9 cellular contexts compared by ENCODE assay signal in the genomic region with DNA sequence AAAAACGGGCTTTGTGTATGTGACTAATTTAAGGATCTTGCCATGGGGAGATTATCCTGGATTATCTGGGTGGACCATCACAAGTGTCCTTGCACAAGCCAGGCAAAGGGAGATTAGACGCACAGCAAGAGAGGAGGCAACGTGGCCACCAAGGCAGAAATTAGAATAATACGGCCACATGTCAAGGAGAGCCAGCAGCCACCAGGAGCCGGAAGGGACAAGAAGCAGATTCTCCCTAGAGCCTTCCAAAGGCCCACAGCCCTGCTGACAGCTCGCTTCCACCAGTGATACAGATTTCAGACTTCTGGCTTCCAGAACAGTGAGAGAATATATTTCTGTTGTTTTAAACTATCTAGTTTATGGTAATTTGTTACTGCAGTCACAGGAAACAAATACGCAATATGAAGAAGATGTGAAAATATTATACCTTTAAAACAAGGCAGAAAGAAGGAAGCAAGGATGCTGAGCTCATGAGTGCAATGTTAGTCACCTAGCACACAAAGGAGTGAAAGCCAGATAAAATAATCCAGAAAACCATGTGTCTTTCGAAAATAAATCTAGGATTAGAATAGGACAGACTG. TPM values are rescaled to one million over a fixed set of nuclear protein-coding genes. Genes with fewer than 3 reads are reported as not detected.
DNase-seq lines count a peak whose midpoint lies in the region; ATAC-seq lines count a peak whose summit lies in the region.
"Had no signal": no experiment of that assay in that cellular context is flagged by ENCODE, and none has a peak within 500 bp of the region (broad histone marks: within the 10 kb centered on the region; RNA-seq: fewer than 3 reads in every experiment).

No MANE protein-coding gene starts in this region.

- H3K27me3 ChIP-seq in ACC112 (ENCODE audit: insufficient read depth, low read length), result no peaks in the 10 kb centered on the region
- H3K27me3 ChIP-seq in muscle layer of duodenum (ENCODE audit: low read depth, low read length), result no peaks in the 10 kb centered on the region

- peak overlapping the region; percentile 98 for H3K27ac ChIP-seq in ACC112 (ENCODE audit: low read depth, low read length)
- H3K27ac ChIP-seq in muscle layer of duodenum (ENCODE audit: low read length), result peak overlapping the region; percentile 6

- H3K4me3 ChIP-seq in ACC112 (ENCODE audit: low read depth, low read length) (peak overlapping the region; percentile 28; the same call in 1 of the 2 replicates), muscle layer of duodenum (ENCODE audit: low read depth in 1 of 2, low read length in 2 of 2) (no peak overlapping the region)

- peak overlapping the region; percentile 64 for H3K27ac Mint-ChIP-seq in central memory CD8-positive, alpha-beta T cell (ENCODE audit: low read depth)

- peaks cover 13% of the 10 kb centered on the region for H3K4me1 Mint-ChIP-seq in central memory CD8-positive, alpha-beta T cell

- H3K4me1 ChIP-seq in ACC112 (ENCODE audit: control insufficient read depth, insufficient read depth, low read length, unreplicated experiment), result peaks cover 57% of the 10 kb centered on the region
- peaks cover 0 to 6% of the 10 kb centered on the region in 2 donors for H3K4me1 ChIP-seq in muscle layer of duodenum (ENCODE audit: control insufficient read depth in 1 of 2, insufficient read depth in 2 of 2, low read length in 2 of 2)

- ATAC-seq in central memory CD8-positive, alpha-beta T cell (replicated peaks; ENCODE audit: extremely low read depth, poor library complexity, severe bottlenecking), result no peak
- ATAC-seq in GM21723 (IDR thresholded peaks at IDR 0.05; ENCODE audit: unreplicated experiment) (no peak), GM18498 (IDR thresholded peaks at IDR 0.05; ENCODE audit: unreplicated experiment) (no peak)

- no peaks in the 10 kb centered on the region for H3K9me3 Mint-ChIP-seq in central memory CD8-positive, alpha-beta T cell

- H3K36me3 Mint-ChIP-seq in central memory CD8-positive, alpha-beta T cell (ENCODE audit: insufficient read depth), result no peaks in the 10 kb centered on the region

- no peaks in the 10 kb centered on the region for H3K36me3 ChIP-seq in ACC112 (ENCODE audit: insufficient read depth, low read length)
- H3K36me3 ChIP-seq in muscle layer of duodenum (ENCODE audit: control insufficient read depth in 1 of 2, insufficient read depth in 2 of 2, low read length in 2 of 2), result no peaks in the 10 kb centered on the region

- H3K79me2 ChIP-seq in ACC112 (ENCODE audit: control insufficient read depth, insufficient read depth, low read length, unreplicated experiment), result no peaks in the 10 kb centered on the region

- H3K9me3 ChIP-seq in muscle layer of duodenum (ENCODE audit: control insufficient read depth in 1 of 2, low read length in 2 of 2), result no peaks in the 10 kb centered on the region

- intact Hi-C loops in posterior vena cava (cut with DNase I), result no loop called here

- no peak overlapping the region for H3K4me3 Mint-ChIP-seq in central memory CD8-positive, alpha-beta T cell

- DNase-seq in NCI-H82 (lab: John Stamatoyannopoulos, UW), result peak; percentile 79
- DNase-seq in central memory CD8-positive, alpha-beta T cell (ENCODE audit: low spot score in 2 of 2), result no peak
- no peak for DNase-seq in posterior vena cava (ENCODE audit: low spot score)
- DNase-seq in effector CD8-positive, alpha-beta T cell (lab: John Stamatoyannopoulos, UW), result no peak
- DNase-seq: cortex of kidney had no signal

- peak overlapping the region; percentile 33 for H2AFZ ChIP-seq in ACC112 (ENCODE audit: low read length, unreplicated experiment)

- H3K27me3 Mint-ChIP-seq in central memory CD8-positive, alpha-beta T cell, result no peaks in the 10 kb centered on the region

RNA-seq across cellular contexts. Expression of gene F2RL1, which starts 28.7 kb away (rescaled TPM):
- total RNA-seq in posterior vena cava, result 1 to 10 TPM; 1.1 to 1.4 TPM

RNA-seq across cellular contexts. Expression of gene S100Z, which starts 59.7 kb away (rescaled TPM):
- under 1 TPM; 0.79 to 0.81 TPM for total RNA-seq in posterior vena cava
